12 cellular contexts compared by ENCODE assay signal in the genomic region with DNA sequence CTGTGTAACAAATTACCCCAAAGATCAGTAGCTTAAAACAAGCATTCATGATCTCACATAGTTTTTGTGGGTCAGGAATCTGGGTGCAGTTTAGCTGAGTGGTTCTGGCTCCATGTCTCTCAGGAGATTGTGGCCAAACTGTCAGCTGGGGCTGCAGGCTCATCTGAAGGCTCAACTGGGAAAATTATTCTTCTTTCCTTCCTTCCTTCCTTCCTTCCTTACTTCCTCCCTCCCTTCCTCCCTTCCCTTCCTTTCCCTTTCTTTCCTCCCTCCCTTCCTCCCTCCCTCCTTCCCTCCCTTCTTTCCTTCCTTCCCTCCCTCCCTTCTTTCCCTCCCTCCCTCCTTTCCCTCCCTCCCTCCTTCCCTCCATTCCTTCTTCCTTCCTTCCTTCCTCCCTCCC. TPM values are rescaled to one million over a fixed set of nuclear protein-coding genes. Genes with fewer than 3 reads are reported as not detected.
"Had no signal": no experiment of that assay in that cellular context is flagged by ENCODE, and none has a peak within 500 bp of the region (broad histone marks: within the 10 kb centered on the region; RNA-seq: fewer than 3 reads in every experiment).

No MANE protein-coding gene starts in this region.

- H3K27ac ChIP-seq: GM23248, HL-60, KMS-11 had no signal

- ATAC-seq: HCT116 had no signal

- H3K9me3 ChIP-seq: HAP-1 had no signal

- H3K36me3 ChIP-seq: HAP-1 had no signal

- DNase-seq: GM23248, GOT3, H7, IMR-90, Karpas-422, KBM-7 had no signal

- H3K4me3 ChIP-seq: GM23248, HAP-1 had no signal

- H2AFZ ChIP-seq: GM23248 had no signal

- H3K9ac ChIP-seq: GM23248, KMS-11 had no signal

- H3K4me1 ChIP-seq: HAP-1 had no signal

- H3K4me2 ChIP-seq: KMS-11 had no signal

RNA-seq across cellular contexts. Expression of a gene that starts 16.4 kb away (rescaled TPM):
- total RNA-seq: GM23248, H4, H7, HT1080, IMR-90 had no signal
- polyA plus RNA-seq: GM23248, IMR-90 had no signal
